9 cellular contexts compared by ENCODE assay signal in genomic region chr3:38164136-38164965, GRCh38. TPM values are rescaled to one million over a fixed set of nuclear protein-coding genes. Genes with fewer than 3 reads are reported as not detected.
DNase-seq lines count a peak whose midpoint lies in the region; ATAC-seq and TF ChIP-seq lines count a peak whose summit lies in the region.
"Had no signal": no experiment of that assay in that cellular context is flagged by ENCODE, and none has a peak within 500 bp of the region (broad histone marks: within the 10 kb centered on the region; RNA-seq: fewer than 3 reads in every experiment).

No MANE protein-coding gene starts in this region.

- CTCF ChIA-PET in Calu3 (lab: Charles Lee) = interaction anchor here (0.7 to 3.2 kb wide), 10 partner anchors 10 to 284 kb away, joined by 3 to 24 read pairs (median 4); partner anchors contain the start of genes ACAA1, MYD88 and XYLB

- WGBS in liver = 40% methylated on average over 40 of the region's 40 CpGs

- peaks cover 39% of the 10 kb centered on the region for H3K36me3 Mint-ChIP-seq in Calu3 (ENCODE audit: insufficient read depth, unreplicated experiment)
- H3K36me3 Mint-ChIP-seq in type B pancreatic cell = peaks cover 9% of the 10 kb centered on the region

- H3K4me1 ChIP-seq in liver (ENCODE audit: control insufficient read depth in 4 of 4, insufficient read depth in 4 of 4, low read length in 3 of 4) = peaks cover 2 to 11% (median 9%) of the 10 kb centered on the region in 4 donors

- H3K27ac Mint-ChIP-seq in Calu3 (ENCODE audit: unreplicated experiment) (peak overlapping the region; percentile 95), type B pancreatic cell (peak overlapping the region; percentile 100)

- TSS peak; percentile 96 for BruUV-seq in Calu3 (replicated peaks; lab: Mats Ljungman, UMichigan)

- peak; percentile 10 for ATAC-seq in HG02884 (IDR thresholded peaks at IDR 0.05; ENCODE audit: unreplicated experiment)

- no peaks in the 10 kb centered on the region for H3K27me3 ChIP-seq in liver (ENCODE audit: control insufficient read depth in 4 of 4, insufficient read depth in 4 of 4, low read length in 3 of 4)

- no peaks in the 10 kb centered on the region for H3K9me3 ChIP-seq in liver (ENCODE audit: control insufficient read depth in 4 of 4, low read length in 3 of 4)

- DNase-seq in Calu3 (peak; percentile 32), type B pancreatic cell (ENCODE audit: extremely low spot score, unreplicated experiment) (no peak), GM03348 (ENCODE audit: low spot score) (no peak), glomerular visceral epithelial cell (ENCODE audit: extremely low spot score) (no peak), NCI-H2107 (lab: John Stamatoyannopoulos, UW) (no peak)

- H3K36me3 ChIP-seq in liver (ENCODE audit: control insufficient read depth in 4 of 4, insufficient read depth in 3 of 4, low read depth in 1 of 4, low read length in 3 of 4) = no peaks in the 10 kb centered on the region

- intact Hi-C loops in Calu3 (cut with micrococcal nuclease; ENCODE audit: unreplicated experiment) = no loop called here

- TF ChIP-seq RAD21 in liver (IDR thresholded peaks at IDR 0.05) = peak in 1 of 2 donors; percentile 35

- peak overlapping the region; percentile 45 to 82 for H3K9ac ChIP-seq in liver (ENCODE audit: low read depth in 1 of 2, low read length in 2 of 2)

- TF ChIP-seq CTCF in Calu3 (IDR thresholded peaks at IDR 0.05; ENCODE audit: unreplicated experiment) (no peak), liver (IDR thresholded peaks at IDR 0.05; ENCODE audit: low read depth, low read length, missing input control) (no peak), type B pancreatic cell (conservative IDR thresholded peaks at IDR 0.05) (no peak)

- H3K4me3 ChIP-seq in liver (ENCODE audit: low read depth in 1 of 3, low read length in 3 of 3) = peak overlapping the region; percentile 16 to 64 (median 41)

- H3K27me3 Mint-ChIP-seq in Calu3 (ENCODE audit: unreplicated experiment) = no peaks in the 10 kb centered on the region
- no peaks in the 10 kb centered on the region for H3K27me3 Mint-ChIP-seq in type B pancreatic cell

- H3K27ac ChIP-seq in angular gyrus (ENCODE audit: low read depth, low read length) = peak overlapping the region; percentile 64
- peak overlapping the region; percentile 94 to 97 for H3K27ac ChIP-seq in liver (ENCODE audit: low read depth in 1 of 2, low read length in 2 of 2)

- no peaks in the 10 kb centered on the region for H3K9me3 Mint-ChIP-seq in Calu3 (ENCODE audit: low read depth, unreplicated experiment)
- no peaks in the 10 kb centered on the region for H3K9me3 Mint-ChIP-seq in type B pancreatic cell

- H3K4me3 Mint-ChIP-seq in Calu3 (ENCODE audit: low read depth, unreplicated experiment) (peak overlapping the region; percentile 97), type B pancreatic cell (peak overlapping the region; percentile 98)

- H3K4me1 Mint-ChIP-seq in Calu3 (ENCODE audit: low read depth, unreplicated experiment) = peaks cover 40% of the 10 kb centered on the region
- peaks cover 11% of the 10 kb centered on the region for H3K4me1 Mint-ChIP-seq in type B pancreatic cell (ENCODE audit: unreplicated experiment)

TF ChIP-seq in liver, 16 proteins besides CTCF, POLR2A, EP300 and RAD21:
- TF ChIP-seq EGR1 (IDR thresholded peaks at IDR 0.05; ENCODE audit: low read depth in 2 of 2) (no peak), RXRA (IDR thresholded peaks at IDR 0.05) (peak in 1 of 2 donors; percentile 86), HNF4A (conservative IDR thresholded peaks at IDR 0.05) (peak in 1 of 2 donors; percentile 28), REST (IDR thresholded peaks at IDR 0.05) (peak; percentile 63), ATF3 (IDR thresholded peaks at IDR 0.05) (peak; percentile 64), YY1 (IDR thresholded peaks at IDR 0.05) (no peak)

RNA-seq across cellular contexts. Expression of gene OXSR1, which starts 1.0 kb away (rescaled TPM):
- 49.5 and 50.4 TPM in 2 replicates for total RNA-seq in Calu3 (2022)
- 10 to 100 TPM; 16.2 to 24.7 TPM for total RNA-seq in liver
- polyA plus RNA-seq in liver = 1 to 10 TPM; 4.3 to 8.2 TPM
- total RNA-seq in type B pancreatic cell (ENCODE audit: low replicate concordance) = 41.1 and 51.1 TPM in 2 replicates

RNA-seq across cellular contexts. Expression of gene MYD88, which starts 25.9 kb away (rescaled TPM):
- 35.2 and 44.2 TPM in 2 replicates for total RNA-seq in Calu3 (2022)
- total RNA-seq in liver = 10 to 100 TPM; 15.4 to 60.3 TPM
- polyA plus RNA-seq in liver = 10 to 100 TPM; 37.0 to 51.1 TPM
- total RNA-seq in type B pancreatic cell (ENCODE audit: low replicate concordance) = 31.1 and 55.6 TPM in 2 replicates
- total RNA-seq: HT1080 had no signal

RNA-seq across cellular contexts. Expression of gene ACAA1, which starts 27.4 kb away (rescaled TPM):
- total RNA-seq in Calu3 (2022) (64.5 and 71.1 TPM in 2 replicates), liver (100 to 1,000 TPM; 220 to 410 TPM), type B pancreatic cell (ENCODE audit: low replicate concordance) (81.2 and 118 TPM in 2 replicates)
- 100 to 1,000 TPM; 338 to 342 TPM for polyA plus RNA-seq in liver
